ENCODE assay signal across 9 cellular contexts in the genomic region with DNA sequence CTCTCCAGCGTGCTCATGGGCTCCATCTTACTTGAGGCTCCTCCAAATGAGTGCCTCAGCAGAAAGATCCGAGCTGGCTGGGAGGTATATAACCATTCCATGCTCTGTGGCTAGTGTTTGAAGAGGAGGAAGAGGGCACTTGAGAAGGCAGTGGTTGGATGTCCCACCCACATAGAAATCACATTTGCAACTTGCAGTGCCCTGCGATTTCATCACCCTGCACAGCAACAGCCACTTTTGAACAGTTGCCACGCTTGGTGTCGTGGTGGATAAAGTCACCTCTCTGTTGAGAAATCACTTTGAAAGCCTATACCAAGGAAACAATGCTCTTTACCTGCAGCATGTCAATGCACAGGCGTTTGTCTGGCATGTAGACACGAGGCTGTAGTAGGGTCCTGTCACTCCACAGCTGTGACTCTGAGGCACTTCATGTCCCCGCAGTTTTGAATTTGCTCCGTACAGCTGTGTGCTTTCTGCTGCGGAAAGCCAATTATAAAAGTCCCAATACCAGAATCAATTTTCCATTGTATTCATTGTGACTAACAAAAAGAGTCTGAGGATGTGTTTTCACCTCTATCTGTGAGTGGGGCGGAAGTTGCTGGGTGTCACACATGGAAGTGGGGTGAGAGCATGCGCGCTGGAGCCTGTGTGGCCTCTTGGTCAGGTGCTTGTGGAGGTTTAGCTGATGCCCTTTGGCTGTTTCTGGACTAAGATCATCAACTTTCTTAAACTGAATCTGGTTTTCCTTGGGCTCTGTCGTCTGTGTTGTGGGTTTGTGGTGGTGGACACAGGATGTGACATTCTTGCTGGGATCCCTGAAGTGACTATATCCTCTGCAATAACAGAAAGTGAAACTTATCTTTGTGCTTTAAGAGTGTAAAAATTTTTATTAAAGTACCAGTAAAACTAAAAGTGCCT. TPM values are rescaled to one million over a fixed set of nuclear protein-coding genes. Genes with fewer than 3 reads are reported as not detected.
A peak's percentile ranks its signal among the peaks of the same experiment; 100 is the strongest.
DNase-seq lines count a peak whose midpoint lies in the region; ATAC-seq, FAIRE-seq and TF ChIP-seq lines count a peak whose summit lies in the region.
"Had no signal": no experiment of that assay in that cellular context is flagged by ENCODE, and none has a peak within 500 bp of the region (broad histone marks: within the 10 kb centered on the region; RNA-seq: fewer than 3 reads in every experiment).

No MANE protein-coding gene starts in this region.

- BruUV-seq in GM12878 (replicated peaks; lab: Mats Ljungman, UMichigan), result TSS peak; percentile 81

- ATAC-seq in HG03432 (IDR thresholded peaks at IDR 0.05; ENCODE audit: unreplicated experiment) (peak; percentile 35), T-helper 17 cell (peak; percentile 53), GM12878 (peak; percentile 63)
- ATAC-seq: A549 had no signal

- H3K27ac ChIP-seq in GM12878 (ENCODE audit: control insufficient read depth, insufficient read depth) (peak overlapping the region; percentile 88), testis (peak overlapping the region in 1 of 2 donors; percentile 68)
- H3K27ac ChIP-seq: A549 had no signal

- CTCF ChIA-PET in GM12878 (lab: Yijun Ruan, JAX), result interaction anchor here (1.4 kb wide), 1 partner anchor 53 kb away, joined by 7 read pairs; no protein-coding TSS in a partner anchor

- TF ChIP-seq CTCF in GM12878 (IDR thresholded peaks at IDR 0.05 in 2 of 3, conservative IDR thresholded peaks at IDR 0.05 in 1 of 3; ENCODE audit: control insufficient read depth in 2 of 3, extremely low read depth in 1 of 3, insufficient read depth in 1 of 3, low read depth in 3 of 3, low read length in 3 of 3), result no peak
- no peak for TF ChIP-seq CTCF in lower leg skin (IDR thresholded peaks at IDR 0.05)
- TF ChIP-seq CTCF in testis (IDR thresholded peaks at IDR 0.05), result no peak

- RAD21 ChIA-PET in GM12878 (lab: Charles Lee; ENCODE audit: unreplicated experiment), result no interaction called here

- SMC1A ChIA-PET in GM12878 (lab: Charles Lee; ENCODE audit: uncharacterized antibody, unreplicated experiment), result interaction anchor here (0.6 to 1.2 kb wide), 2 partner anchors 53 to 1951 kb away, joined by 3 to 8 read pairs; no protein-coding TSS in a partner anchor

- 3% methylated on average over 14 of the region's 14 CpGs for WGBS in GM12878 (ENCODE audit: insufficient coverage, insufficient replicate concordance, low lambda C conversion rate, missing lambda C conversion rate)
- WGBS in lower leg skin, 2 donors, result 63 to 73% methylated on average over 14 of the region's 14 CpGs
- 81 to 88% methylated on average over 14 of the region's 14 CpGs for WGBS in testis, 2 donors

- H2AFZ ChIP-seq in GM12878 (ENCODE audit: control insufficient read depth, low read depth, low read length), result peak overlapping the region; percentile 83

- peaks cover 60% of the 10 kb centered on the region for H3K79me2 ChIP-seq in GM12878 (ENCODE audit: control insufficient read depth, insufficient read depth, low read length)

- H3K4me1 ChIP-seq in GM12878 (ENCODE audit: control insufficient read depth, insufficient read depth, low read length) (peaks cover 18% of the 10 kb centered on the region), testis (peaks cover 14% of the 10 kb centered on the region)

- H3K36me3 ChIP-seq in GM12878 (ENCODE audit: control insufficient read depth in 2 of 2, insufficient read depth in 2 of 2, low read length in 1 of 2) (peaks cover 3 to 10% of the 10 kb centered on the region in 2 experiments; a peak in 3 of 4 replicates), testis (ENCODE audit: low read depth, missing control alignments) (no peaks in the 10 kb centered on the region)

- TF ChIP-seq EP300 in GM12878 (IDR thresholded peaks at IDR 0.05; ENCODE audit: borderline replicate concordance in 1 of 2, control insufficient read depth in 1 of 2, low read depth in 2 of 2, low read length in 2 of 2), result peak in 1 of 2 experiments; percentile 24; a peak in 1 of 4 replicates

- no peaks in the 10 kb centered on the region for H3K27me3 Mint-ChIP-seq in T-helper 17 cell

- peaks cover 32% of the 10 kb centered on the region for H3K4me1 Mint-ChIP-seq in T-helper 17 cell

- no peak for TF ChIP-seq RAD21 in GM12878 (IDR thresholded peaks at IDR 0.05; ENCODE audit: insufficient read depth, low read depth, low read length)

- no peaks in the 10 kb centered on the region for H4K20me1 ChIP-seq in GM12878 (ENCODE audit: control insufficient read depth, insufficient read depth)

- DNase-seq in NCI-H2029 treated with DMSO at 0.1 percent for 48 hours (lab: John Stamatoyannopoulos, UW) (peak; percentile 43), NCI-H2029 (lab: John Stamatoyannopoulos, UW) (no peak), T-helper 17 cell (peak; percentile 56 to 63 (median 57)), GM12878 (ENCODE audit: low read depth, low spot score) (peak; percentile 56), lower leg skin (ENCODE audit: low spot score in 2 of 2) (peak; percentile 49 to 86), testis (no peak)
- DNase-seq in stimulated activated CD8-positive, alpha-beta memory T cell treated with anti-CD3 and anti-CD28 coated beads, Interleukin-15, amount 100 ng/mL, for 1 hour (ENCODE audit: low read depth), result peak; percentile 59

- H3K4me2 ChIP-seq in GM12878 (ENCODE audit: control insufficient read depth, insufficient read depth), result peak overlapping the region; percentile 98
- H3K4me2 ChIP-seq: A549 had no signal

- intact Hi-C loops in GM12878 (cut with micrococcal nuclease; ENCODE audit: unreplicated experiment), result loop anchor here (5.0 to 10.0 kb wide), 4 partner anchors 207 to 1996 kb away; partner anchors contain the start of genes CYB5A, FBXO15, PTGR3 and TIMM21
- intact Hi-C loops in lower leg skin (cut with DNase I; ENCODE audit: low total_unique reads), result no loop called here
- intact Hi-C loops in testis (cut with DNase I; ENCODE audit: low total_unique reads), result no loop called here

- TF ChIP-seq POLR2A in GM12878 (IDR thresholded peaks at IDR 0.05; ENCODE audit: low read depth, low read length) (peak; percentile 50; the same call in 1 of the 2 replicates), lower leg skin (IDR thresholded peaks at IDR 0.05) (no peak), testis (IDR thresholded peaks at IDR 0.05) (no peak)

- H3K27me3 ChIP-seq in GM12878 (replicated peaks in 1 of 2; ENCODE audit: control insufficient read depth in 2 of 2, insufficient read depth in 2 of 2, low read length in 1 of 2) (no peaks in the 10 kb centered on the region), testis (no peaks in the 10 kb centered on the region)

- in situ Hi-C loops in GM12878 (cut with MboI), result loop anchor here (5.0 kb wide), 3 partner anchors 98 to 302 kb away; partner anchors contain the start of gene ZNF407

- H3K9me3 ChIP-seq in T-helper 17 cell (ENCODE audit: control insufficient read depth, low read length, poor library complexity, severe bottlenecking), result no peaks in the 10 kb centered on the region
- H3K9me3 ChIP-seq in GM12878 (replicated peaks; ENCODE audit: control insufficient read depth, insufficient read depth, low read length), result no peaks in the 10 kb centered on the region
- no peaks in the 10 kb centered on the region for H3K9me3 ChIP-seq in testis
- H3K9me3 ChIP-seq: A549 had no signal

- POLR2A ChIA-PET in GM12878 (lab: Charles Lee), result interaction anchor here (1.1 to 1.3 kb wide), 2 partner anchors 48 to 99 kb away, joined by 3 to 5 read pairs; partner anchors contain the start of gene ZNF407

- H3K4me3 Mint-ChIP-seq in T-helper 17 cell, result peak overlapping the region; percentile 94

- no peak for FAIRE-seq in GM12878 (lab: Jason Lieb, UNC)
- FAIRE-seq: A549 had no signal

- peak overlapping the region; percentile 60 for H3K9ac ChIP-seq in GM12878 (ENCODE audit: control insufficient read depth, insufficient read depth, low read length)

- peak overlapping the region; percentile 98 for H3K27ac Mint-ChIP-seq in T-helper 17 cell

- peak overlapping the region; percentile 80 for H3K4me3 ChIP-seq in GM12878
- no peak overlapping the region for H3K4me3 ChIP-seq in lower leg skin (ENCODE audit: low read depth, poor library complexity, severe bottlenecking)
- no peak overlapping the region for H3K4me3 ChIP-seq in testis
- H3K4me3 ChIP-seq: A549 had no signal

- peaks cover 5% of the 10 kb centered on the region for H3K36me3 Mint-ChIP-seq in T-helper 17 cell (ENCODE audit: low read depth)

RNA-seq across cellular contexts. Expression of gene CNDP2, which starts 2.8 kb away (rescaled TPM):
- total RNA-seq in T-helper 17 cell (100 to 1,000 TPM in 1 of 2 donors, 10 to 100 TPM in 1; 99.6 to 105 TPM), GM12878 (2014; rRNA removed) (104 and 109 TPM in 2 replicates), GM12878 (2014; rRNA removed; fragmentation: Illumina TruSeq; extraction: Trizol) (70.8 and 75.5 TPM in 2 replicates), GM12878 (2021) (174 and 181 TPM in 2 replicates), lower leg skin (10 to 100 TPM; 56.0 to 78.2 (median 73.0) TPM), testis (10 to 100 TPM; 72.0 to 84.5 TPM)
- total RNA-seq in GM12878 (2013; cell fraction: nucleolus; rRNA removed), result 144 and 166 TPM in 2 replicates
- 125 TPM for polyA plus RNA-seq in GM12878 (2011; ENCODE audit: low read depth)
- polyA plus RNA-seq in GM12878 (2011; rRNA removed) (177 and 181 TPM in 2 replicates), GM12878 (2014; fragmentation: Illumina TruSeq; extraction: Trizol) (196 and 205 TPM in 2 replicates), GM12878 (2014; fragmentation: Nextera tagmentation; extraction: Ambion mirVana) (100 to 1,000 TPM in 1 of 2 experiments, 10 to 100 TPM in 1; 63.5 to 101 TPM), GM12878 (2014; rRNA removed) (128 and 136 TPM in 2 replicates), GM12878 (2016; fragmentation: Nextera tagmentation; extraction: Ambion mirVana) (100 to 1,000 TPM; 196 to 213 TPM), testis (ENCODE audit: insufficient read depth, low read depth, low replicate concordance) (74.4 TPM)
- 185 and 186 TPM in 2 replicates for polyA plus RNA-seq in GM12878 (2011; cell fraction: cytosol; rRNA removed)
- 124 and 184 TPM in 2 replicates for polyA plus RNA-seq in GM12878 (2011; cell fraction: nucleus; rRNA removed)
- 134 and 144 TPM in 2 replicates for polyA plus RNA-seq in GM12878 (2012)
- 167 and 190 TPM in 2 replicates for polyA minus RNA-seq in GM12878 (2011; rRNA and poly(A)+ RNA removed)
- 64.7 and 79.8 TPM in 2 replicates for polyA minus RNA-seq in GM12878 (2011; cell fraction: cytosol; rRNA and poly(A)+ RNA removed)
- polyA minus RNA-seq in GM12878 (2011; cell fraction: nucleus; rRNA and poly(A)+ RNA removed), result 66.1 and 137 TPM in 2 replicates

RNA-seq across cellular contexts. Expression of gene CNDP1, which starts 35.3 kb away (rescaled TPM):
- under 1 TPM; 0.20 to 0.23 TPM for total RNA-seq in T-helper 17 cell
- total RNA-seq in GM12878 (2013; cell fraction: nucleolus; rRNA removed), result 0.39 TPM in 1 of 2 replicates, not detected in the other
- not detected in 2 replicates for total RNA-seq in GM12878 (2014; rRNA removed)
- total RNA-seq in GM12878 (2014; rRNA removed; fragmentation: Illumina TruSeq; extraction: Trizol), result not detected in 2 replicates
- not detected in 2 replicates for total RNA-seq in GM12878 (2021)
- not detected for polyA plus RNA-seq in GM12878 (2011; ENCODE audit: low read depth)
- not detected in 2 replicates for polyA plus RNA-seq in GM12878 (2011; rRNA removed)
- polyA plus RNA-seq in GM12878 (2011; cell fraction: cytosol; rRNA removed), result 0.09 TPM in 1 of 2 replicates, not detected in the other
- 0.28 and 0.42 TPM in 2 replicates for polyA plus RNA-seq in GM12878 (2011; cell fraction: nucleus; rRNA removed)
- polyA plus RNA-seq in GM12878 (2012), result 0.03 and 0.11 TPM in 2 replicates
- 0.04 TPM in 1 of 2 replicates, not detected in the other for polyA plus RNA-seq in GM12878 (2014; fragmentation: Illumina TruSeq; extraction: Trizol)
- polyA plus RNA-seq in GM12878 (2014; fragmentation: Nextera tagmentation; extraction: Ambion mirVana), result not detected
- not detected in 2 replicates for polyA plus RNA-seq in GM12878 (2014; rRNA removed)
- under 1 TPM in 1 of 2 experiments, not detected in 1; 0.05 TPM for polyA plus RNA-seq in GM12878 (2016; fragmentation: Nextera tagmentation; extraction: Ambion mirVana)
- not detected in 2 replicates for polyA minus RNA-seq in GM12878 (2011; rRNA and poly(A)+ RNA removed)
- not detected in 2 replicates for polyA minus RNA-seq in GM12878 (2011; cell fraction: cytosol; rRNA and poly(A)+ RNA removed)
- polyA minus RNA-seq in GM12878 (2011; cell fraction: nucleus; rRNA and poly(A)+ RNA removed), result not detected in 2 replicates
- total RNA-seq in lower leg skin, result 1 to 10 TPM in 1 of 4 donors, under 1 TPM in 1, not detected in 2; 0.08 to 2.4 TPM
- total RNA-seq in testis, result 1 to 10 TPM in 1 of 2 donors, under 1 TPM in 1; 0.31 to 1.3 TPM
- 0.40 TPM for polyA plus RNA-seq in testis (ENCODE audit: insufficient read depth, low read depth, low replicate concordance)

RNA-seq across cellular contexts. Expression of gene DIPK1C, which starts 41.9 kb away (rescaled TPM):
- total RNA-seq in T-helper 17 cell, result not detected
- not detected in 2 replicates for total RNA-seq in GM12878 (2013; cell fraction: nucleolus; rRNA removed)
- total RNA-seq in GM12878 (2014; rRNA removed), result not detected in 2 replicates
- not detected in 2 replicates for total RNA-seq in GM12878 (2014; rRNA removed; fragmentation: Illumina TruSeq; extraction: Trizol)
- not detected in 2 replicates for total RNA-seq in GM12878 (2021)
- not detected for polyA plus RNA-seq in GM12878 (2011; ENCODE audit: low read depth)
- not detected in 2 replicates for polyA plus RNA-seq in GM12878 (2011; rRNA removed)
- not detected in 2 replicates for polyA plus RNA-seq in GM12878 (2011; cell fraction: cytosol; rRNA removed)
- not detected in 2 replicates for polyA plus RNA-seq in GM12878 (2011; cell fraction: nucleus; rRNA removed)
- polyA plus RNA-seq in GM12878 (2012), result not detected in 2 replicates
- polyA plus RNA-seq in GM12878 (2014; fragmentation: Illumina TruSeq; extraction: Trizol), result not detected in 2 replicates
- not detected for polyA plus RNA-seq in GM12878 (2014; fragmentation: Nextera tagmentation; extraction: Ambion mirVana)
- polyA plus RNA-seq in GM12878 (2014; rRNA removed), result not detected in 2 replicates
- polyA plus RNA-seq in GM12878 (2016; fragmentation: Nextera tagmentation; extraction: Ambion mirVana), result not detected
- polyA minus RNA-seq in GM12878 (2011; rRNA and poly(A)+ RNA removed), result not detected in 2 replicates
- polyA minus RNA-seq in GM12878 (2011; cell fraction: cytosol; rRNA and poly(A)+ RNA removed), result not detected in 2 replicates
- polyA minus RNA-seq in GM12878 (2011; cell fraction: nucleus; rRNA and poly(A)+ RNA removed), result not detected in 2 replicates
- total RNA-seq in lower leg skin, result 1 to 10 TPM in 2 of 4 donors, under 1 TPM in 2; 0.25 to 5.4 (median 2.9) TPM
- total RNA-seq in testis, result 10 to 100 TPM; 16.2 to 17.0 TPM
- polyA plus RNA-seq in testis (ENCODE audit: insufficient read depth, low read depth, low replicate concordance), result 9.3 TPM
- polyA plus RNA-seq: A549 had no signal

Comparison
In these comparisons a context has a peak if more than half of its experiments do, and no peak if none do; other contexts are left out.
1. DNase-seq: peak in NCI-H2029 treated with DMSO at 0.1 percent for 48 hours (single experiment), T-helper 17 cell (3 of 3), GM12878 (single experiment), lower leg skin (2 of 2) and stimulated activated CD8-positive, alpha-beta memory T cell treated with anti-CD3 and anti-CD28 coated beads, Interleukin-15, amount 100 ng/mL, for 1 hour (single experiment); none in NCI-H2029 (single experiment) and testis (single experiment).
2. Peak in every context shown above with its lines, with median percentiles within 50 percentile points of each other: ATAC-seq.